8 cellular contexts compared by ENCODE assay signal in genomic region chr6:157527471-157527907, GRCh38.
DNase-seq lines count a peak whose midpoint lies in the region; ATAC-seq and TF ChIP-seq lines count a peak whose summit lies in the region.

No MANE protein-coding gene starts in this region.

- intact Hi-C loops in sigmoid colon (cut with DNase I) = no loop called here

- peak overlapping the region; percentile 7 for H3K27ac Mint-ChIP-seq in activated T-cell treated with anti-CD3 and anti-CD28 coated beads, Interleukin-2, amount 50 U/mL, for 72 hours

- H3K27ac ChIP-seq in HL-60 (replicated peaks) (peak overlapping the region; percentile 48), upper lobe of left lung (peak overlapping the region in 1 of 4 donors; percentile 5), RWPE1 (no peak overlapping the region), sigmoid colon (peak overlapping the region in 1 of 4 donors; percentile 26)

- no peak for TF ChIP-seq CTCF in HL-60 (IDR thresholded peaks at IDR 0.05; ENCODE audit: insufficient read depth, low read length)
- no peak for TF ChIP-seq CTCF in fibroblast of villous mesenchyme (IDR thresholded peaks at IDR 0.05; ENCODE audit: insufficient read depth, low read depth, low read length)
- no peak for TF ChIP-seq CTCF in upper lobe of left lung (IDR thresholded peaks at IDR 0.05)
- no peak for TF ChIP-seq CTCF in RWPE1 (conservative IDR thresholded peaks at IDR 0.05; ENCODE audit: low read depth)
- no peak for TF ChIP-seq CTCF in sigmoid colon (IDR thresholded peaks at IDR 0.05)

- no peaks in the 10 kb centered on the region for H3K27me3 ChIP-seq in HL-60 (ENCODE audit: insufficient read depth, poor library complexity, severe bottlenecking)
- no peaks in the 10 kb centered on the region for H3K27me3 ChIP-seq in upper lobe of left lung
- H3K27me3 ChIP-seq in sigmoid colon = no peaks in the 10 kb centered on the region

- no peak for TF ChIP-seq POLR2A in upper lobe of left lung (IDR thresholded peaks at IDR 0.05)
- TF ChIP-seq POLR2A in sigmoid colon (IDR thresholded peaks at IDR 0.05) = no peak

- CTCF ChIA-PET in RWPE1 (lab: Yijun Ruan, JAX) = interaction anchor here (0.6 kb wide), 1 partner anchor 58 kb away, joined by 3 read pairs; no protein-coding TSS in a partner anchor

- POLR2A ChIA-PET in RWPE1 (lab: Yijun Ruan, JAX; ENCODE audit: low non-redundant PET) = no interaction called here

- peaks cover 0 to 2% of the 10 kb centered on the region in 2 donors for H3K36me3 Mint-ChIP-seq in activated T-cell treated with anti-CD3 and anti-CD28 coated beads, Interleukin-2, amount 50 U/mL, for 72 hours (ENCODE audit: insufficient read depth in 2 of 2)

- peaks cover 19% of the 10 kb centered on the region for H3K4me1 Mint-ChIP-seq in activated T-cell treated with anti-CD3 and anti-CD28 coated beads, Interleukin-2, amount 50 U/mL, for 72 hours (ENCODE audit: low read depth)

- WGBS in upper lobe of left lung, 2 donors = 38 to 44% methylated on average over 4 of the region's 4 CpGs
- WGBS in sigmoid colon, 2 donors = 41 to 74% methylated on average over 4 of the region's 4 CpGs

- H3K9me3 ChIP-seq in upper lobe of left lung (no peaks in the 10 kb centered on the region), sigmoid colon (no peaks in the 10 kb centered on the region)

- H3K4me3 Mint-ChIP-seq in activated T-cell treated with anti-CD3 and anti-CD28 coated beads, Interleukin-2, amount 50 U/mL, for 72 hours = no peak overlapping the region

- H3K36me3 ChIP-seq in upper lobe of left lung (no peaks in the 10 kb centered on the region), sigmoid colon (no peaks in the 10 kb centered on the region)

- peak; percentile 35 to 40 for DNase-seq in activated T-cell treated with anti-CD3 and anti-CD28 coated beads, Interleukin-2, amount 50 U/mL, for 72 hours
- DNase-seq in activated T-cell treated with anti-CD3 and anti-CD28 coated beads, Interleukin-2, amount 50 U/mL, for 1 hour = no peak
- DNase-seq in HL-60 (ENCODE audit: low read depth in 1 of 2, low spot score in 1 of 2) (peak in 1 of 2 experiments; percentile 65), fibroblast of villous mesenchyme (ENCODE audit: low read depth) (peak; percentile 45), upper lobe of left lung (no peak), iPS-NIHi11 (ENCODE audit: low spot score) (no peak), RWPE1 (ENCODE audit: low spot score) (no peak), sigmoid colon (no peak)

- peak in 1 of 4 donors; percentile 7 for TF ChIP-seq EP300 in upper lobe of left lung (IDR thresholded peaks at IDR 0.05)
- no peak for TF ChIP-seq EP300 in sigmoid colon (IDR thresholded peaks at IDR 0.05)

- peak; percentile 96 to 98 for ATAC-seq in activated T-cell treated with anti-CD3 and anti-CD28 coated beads, Interleukin-2, amount 50 U/mL, for 72 hours (replicated peaks in 1 of 2)
- ATAC-seq in upper lobe of left lung (ENCODE audit: low FRiP score in 2 of 2) = peak; percentile 70 to 80

- no peaks in the 10 kb centered on the region for H3K9me3 Mint-ChIP-seq in activated T-cell treated with anti-CD3 and anti-CD28 coated beads, Interleukin-2, amount 50 U/mL, for 72 hours

- H3K4me1 ChIP-seq in upper lobe of left lung = peaks cover 10 to 21% (median 16%) of the 10 kb centered on the region in 4 donors
- H3K4me1 ChIP-seq in sigmoid colon = peaks cover 0 to 7% (median 0%) of the 10 kb centered on the region in 4 donors

- H3K4me3 ChIP-seq in HL-60 (replicated peaks; ENCODE audit: insufficient read depth, low read length) (no peak overlapping the region), fibroblast of villous mesenchyme (ENCODE audit: low read depth, low read length) (no peak overlapping the region), upper lobe of left lung (no peak overlapping the region), sigmoid colon (no peak overlapping the region)

- no peaks in the 10 kb centered on the region for H3K27me3 Mint-ChIP-seq in activated T-cell treated with anti-CD3 and anti-CD28 coated beads, Interleukin-2, amount 50 U/mL, for 72 hours (ENCODE audit: low read depth)

Comparison
In these comparisons a context has a peak if more than half of its experiments do, and no peak if none do; other contexts are left out.
1. DNase-seq: peak in activated T-cell treated with anti-CD3 and anti-CD28 coated beads, Interleukin-2, amount 50 U/mL, for 72 hours (2 of 2) and fibroblast of villous mesenchyme (single experiment); none in activated T-cell treated with anti-CD3 and anti-CD28 coated beads, Interleukin-2, amount 50 U/mL, for 1 hour (single experiment), upper lobe of left lung (0 of 2), iPS-NIHi11 (single experiment), RWPE1 (single experiment) and sigmoid colon (single experiment).